ENCODE assay signal across 8 cellular contexts in genomic region chr9:129080608-129081387, GRCh38. TPM values are rescaled to one million over a fixed set of nuclear protein-coding genes. Genes with fewer than 3 reads are reported as not detected.
A peak's percentile ranks its signal among the peaks of the same experiment; 100 is the strongest.
DNase-seq lines count a peak whose midpoint lies in the region; ATAC-seq, FAIRE-seq and TF ChIP-seq lines count a peak whose summit lies in the region.

DOLPP1 (plus strand) TSS chr9:129081111; CDS start chr9:129081132, 21 bp downstream.

- peak within 1 kb of the TSS; percentile 52 to 63 for H3K27ac ChIP-seq in kidney (ENCODE audit: low read depth in 2 of 2, low read length in 2 of 2)

- H3K9me3 ChIP-seq in kidney (ENCODE audit: control insufficient read depth in 1 of 2, low read length in 2 of 2) = no peaks in the 10 kb centered on the region

- FAIRE-seq in kidney (lab: Jason Lieb, UNC) = peak; percentile 96

- intact Hi-C loops in kidney (cut with DNase I) = no loop called here

- H3K9ac ChIP-seq in kidney (ENCODE audit: low read length in 2 of 2) = peak within 1 kb of the TSS; percentile 71 to 81

- H3K4me1 ChIP-seq in kidney (ENCODE audit: control insufficient read depth in 1 of 2, insufficient read depth in 1 of 2, low read depth in 1 of 2, low read length in 2 of 2) = peaks cover 15 to 18% of the 10 kb centered on the region in 2 donors

- ATAC-seq in HG03439 (IDR thresholded peaks at IDR 0.05; ENCODE audit: unreplicated experiment) = peak; percentile 91

- TF ChIP-seq POLR2A in GM19193 (IDR thresholded peaks at IDR 0.05; ENCODE audit: extremely low read depth, insufficient read depth, insufficient read length) = peak; percentile 89

- peak within 1 kb of the TSS; percentile 74 for H3K4me3 ChIP-seq in choroid plexus epithelial cell (ENCODE audit: low read depth, low read length)
- H3K4me3 ChIP-seq in kidney (ENCODE audit: low read length in 2 of 2) = peak within 1 kb of the TSS; percentile 81 to 93

- DNase-seq in AML-193 (lab: John Stamatoyannopoulos, UW) (peak; percentile 96), NCI-H510A treated with DMSO at 0.1 percent for 48 hours (lab: John Stamatoyannopoulos, UW) (peak; percentile 97), choroid plexus epithelial cell (ENCODE audit: low read depth) (peak; percentile 100), kidney (peak; percentile 100)
- peak; percentile 96 to 97 for DNase-seq in activated CD4-positive, alpha-beta T cell treated with anti-CD3 and anti-CD28 coated beads for 24 hours (ENCODE audit: low read depth in 2 of 2)
- DNase-seq in stimulated activated CD4-positive, alpha-beta T cell treated with anti-CD3 and anti-CD28 coated beads, Interleukin-15, amount 100 ng/mL, for 24 hours = peak; percentile 99

- no peak for TF ChIP-seq CTCF in choroid plexus epithelial cell (conservative IDR thresholded peaks at IDR 0.05; ENCODE audit: low read depth, low read length)
- no peak for TF ChIP-seq CTCF in kidney (IDR thresholded peaks at IDR 0.05; ENCODE audit: borderline replicate concordance, extremely low read depth, insufficient read depth)

- peaks cover 2 to 8% of the 10 kb centered on the region in 2 donors for H3K36me3 ChIP-seq in kidney (ENCODE audit: control insufficient read depth in 1 of 2, insufficient read depth in 2 of 2, low read length in 2 of 2)

RNA-seq across cellular contexts. Expression of gene DOLPP1, which starts in this region (rescaled TPM):
- 9.1 TPM for total RNA-seq in kidney
- 12.1 TPM for polyA plus RNA-seq in kidney (ENCODE audit: insufficient read depth, low read depth, low replicate concordance)

Comparison
In these comparisons a context has a peak if more than half of its experiments do, and no peak if none do; other contexts are left out.
1. Peak in every context shown above with its lines: DNase-seq, ATAC-seq, H3K4me3 ChIP-seq and H3K27ac ChIP-seq.